In genomic region chr17:1709403-1709891, GRCh38 we compare ENCODE assay signal across 8 cellular contexts. TPM values are rescaled to one million over a fixed set of nuclear protein-coding genes. Genes with fewer than 3 reads are reported as not detected.
DNase-seq lines count a peak whose midpoint lies in the region; ATAC-seq and TF ChIP-seq lines count a peak whose summit lies in the region.

No MANE protein-coding gene starts in this region.

- peak overlapping the region; percentile 65 for H3K27ac ChIP-seq in hepatocyte

- peaks cover 36% of the 10 kb centered on the region for H3K4me1 ChIP-seq in adipocyte (ENCODE audit: control insufficient read depth, insufficient read depth, low read length)
- peaks cover 26% of the 10 kb centered on the region for H3K4me1 ChIP-seq in hepatocyte (ENCODE audit: insufficient read depth)
- H3K4me1 ChIP-seq in skeletal muscle satellite cell (ENCODE audit: control insufficient read depth, insufficient read depth, low read length) = peaks cover 39% of the 10 kb centered on the region

- WGBS in hepatocyte (ENCODE audit: low lambda C conversion rate, missing lambda C conversion rate) = 14% methylated on average over 12 of the region's 13 CpGs

- peaks cover 34% of the 10 kb centered on the region for H4K20me1 ChIP-seq in hepatocyte (ENCODE audit: insufficient read depth, poor library complexity, severe bottlenecking)

- no peaks in the 10 kb centered on the region for H3K9me2 ChIP-seq in hepatocyte (replicated peaks; ENCODE audit: insufficient read depth)

- peak overlapping the region; percentile 58 for H2AFZ ChIP-seq in hepatocyte

- peaks cover 22% of the 10 kb centered on the region for H3K79me2 ChIP-seq in hepatocyte

- H3K4me2 ChIP-seq in hepatocyte (peak overlapping the region; percentile 90), skeletal muscle satellite cell (ENCODE audit: low read length) (peak overlapping the region; percentile 99)

- DNase-seq in HCEC 1CT = peak; percentile 33
- DNase-seq in adipocyte (ENCODE audit: low read depth) = peak; percentile 36
- peak; percentile 49 for DNase-seq in hepatocyte (ENCODE audit: low spot score)
- no peak for DNase-seq in NCI-H1417 (lab: John Stamatoyannopoulos, UW)
- no peak for DNase-seq in DMS79 (lab: John Stamatoyannopoulos, UW)
- DNase-seq in activated CD4-positive, CD25-positive, alpha-beta regulatory T cell treated with anti-CD3 and anti-CD28 coated beads, Interleukin-2, amount 50 U/mL, for 72 hours = no peak

- H3K27me3 ChIP-seq in adipocyte (replicated peaks; ENCODE audit: control insufficient read depth, insufficient read depth, low read length) (no peaks in the 10 kb centered on the region), hepatocyte (no peaks in the 10 kb centered on the region), skeletal muscle satellite cell (ENCODE audit: control insufficient read depth, insufficient read depth, low read length) (no peaks in the 10 kb centered on the region)

- H3K4me3 ChIP-seq in adipocyte (ENCODE audit: low read length) = peak overlapping the region; percentile 97
- H3K4me3 ChIP-seq in hepatocyte = peak overlapping the region; percentile 83
- no peak overlapping the region for H3K4me3 ChIP-seq in skeletal muscle satellite cell (ENCODE audit: low read length)

- no peak for ATAC-seq in HG02623 (IDR thresholded peaks at IDR 0.05; ENCODE audit: unreplicated experiment)

- no peak for TF ChIP-seq CTCF in hepatocyte (IDR thresholded peaks at IDR 0.05; ENCODE audit: poor library complexity)

- H3K36me3 ChIP-seq in adipocyte (ENCODE audit: control insufficient read depth, insufficient read depth, low read length, severe bottlenecking) = peaks cover 40% of the 10 kb centered on the region
- H3K36me3 ChIP-seq in hepatocyte (replicated peaks; ENCODE audit: insufficient read depth, low read depth) = no peaks in the 10 kb centered on the region
- H3K36me3 ChIP-seq in skeletal muscle satellite cell (ENCODE audit: insufficient read depth, low read length) = peaks cover 36% of the 10 kb centered on the region

- H3K9ac ChIP-seq in adipocyte (ENCODE audit: low read length) = peak overlapping the region; percentile 99
- H3K9ac ChIP-seq in skeletal muscle satellite cell (ENCODE audit: low read depth, low read length) = no peak overlapping the region

- no peaks in the 10 kb centered on the region for H3K9me3 ChIP-seq in adipocyte (ENCODE audit: control insufficient read depth, low read length)
- no peaks in the 10 kb centered on the region for H3K9me3 ChIP-seq in hepatocyte (ENCODE audit: low read depth)
- H3K9me3 ChIP-seq in skeletal muscle satellite cell (replicated peaks; ENCODE audit: low read length) = no peaks in the 10 kb centered on the region

RNA-seq across cellular contexts. Expression of gene TLCD2, which starts 0.7 kb away (rescaled TPM):
- 4.5 and 4.9 TPM in 2 replicates for total RNA-seq in hepatocyte
- 2.0 and 3.0 TPM in 2 replicates for polyA plus RNA-seq in hepatocyte
- total RNA-seq in skeletal muscle satellite cell (2012; rRNA removed) = 0.51 and 0.66 TPM in 2 replicates

RNA-seq across cellular contexts. Expression of gene WDR81, which starts 15.1 kb away (rescaled TPM):
- total RNA-seq in hepatocyte = 16.9 and 24.4 TPM in 2 replicates
- polyA plus RNA-seq in hepatocyte = 24.0 and 27.6 TPM in 2 replicates
- total RNA-seq in skeletal muscle satellite cell (2012; rRNA removed) = 28.4 and 35.2 TPM in 2 replicates

RNA-seq across cellular contexts. Expression of gene PRPF8, which starts 24.8 kb away (rescaled TPM):
- total RNA-seq in hepatocyte = 100 and 107 TPM in 2 replicates
- 119 and 125 TPM in 2 replicates for polyA plus RNA-seq in hepatocyte
- total RNA-seq in skeletal muscle satellite cell (2012; rRNA removed) = 93.5 and 107 TPM in 2 replicates

RNA-seq across cellular contexts. Expression of gene SERPINF2, which starts 33.2 kb away (rescaled TPM):
- total RNA-seq in hepatocyte = 127 and 140 TPM in 2 replicates
- 127 and 164 TPM in 2 replicates for polyA plus RNA-seq in hepatocyte
- total RNA-seq in skeletal muscle satellite cell (2012; rRNA removed) = not detected in 2 replicates

RNA-seq across cellular contexts. Expression of gene SERPINF1, which starts 52.4 kb away (rescaled TPM):
- 1,201 and 1,404 TPM in 2 replicates for total RNA-seq in hepatocyte
- 739 and 774 TPM in 2 replicates for polyA plus RNA-seq in hepatocyte
- total RNA-seq in skeletal muscle satellite cell (2012; rRNA removed) = 48.2 and 205 TPM in 2 replicates

Comparison
In these comparisons a context has a peak if more than half of its experiments do, and no peak if none do; other contexts are left out.
1. DNase-seq: peak in HCEC 1CT (single experiment), adipocyte (single experiment) and hepatocyte (single experiment); none in NCI-H1417 (0 of 3), DMS79 (single experiment) and activated CD4-positive, CD25-positive, alpha-beta regulatory T cell treated with anti-CD3 and anti-CD28 coated beads, Interleukin-2, amount 50 U/mL, for 72 hours (single experiment).